Comparison of ENCODE assay signal across 19 cellular contexts in the genomic region with DNA sequence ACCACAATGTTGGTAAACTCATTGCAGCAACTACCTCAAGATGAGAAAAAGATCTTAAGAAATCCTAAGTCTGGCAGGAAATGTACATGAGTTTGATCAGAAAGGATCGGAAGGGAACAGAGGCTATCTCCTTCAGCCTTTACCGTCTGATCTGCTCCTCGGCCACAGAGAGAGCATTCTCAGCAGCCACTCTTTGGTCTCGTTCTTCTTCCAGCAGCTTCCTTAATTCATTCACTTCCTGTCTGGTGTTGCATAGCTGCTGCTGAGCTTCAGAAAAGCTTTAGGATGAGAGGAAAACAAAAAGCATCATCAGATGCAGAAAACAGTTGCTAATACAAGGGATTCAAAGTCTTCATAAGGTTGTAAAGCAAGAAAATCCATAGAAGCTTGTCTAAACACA. TPM values are rescaled to one million over a fixed set of nuclear protein-coding genes. Genes with fewer than 3 reads are reported as not detected.
DNase-seq lines count a peak whose midpoint lies in the region; ATAC-seq and TF ChIP-seq lines count a peak whose summit lies in the region.
"Had no signal": no experiment of that assay in that cellular context is flagged by ENCODE, and none has a peak within 500 bp of the region (broad histone marks: within the 10 kb centered on the region; RNA-seq: fewer than 3 reads in every experiment).

No MANE protein-coding gene starts in this region.

- intact Hi-C loops in dorsolateral prefrontal cortex (cut with DNase I), result no loop called here

- no peaks in the 10 kb centered on the region for H3K27me3 Mint-ChIP-seq in CD4-positive, CD25-positive, alpha-beta regulatory T cell
- H3K27me3 Mint-ChIP-seq: CD4-positive, alpha-beta memory T cell had no signal

- no peaks in the 10 kb centered on the region for H3K27me3 ChIP-seq in CD4-positive, CD25-positive, alpha-beta regulatory T cell (ENCODE audit: control insufficient read depth, insufficient read depth, low read length)
- no peaks in the 10 kb centered on the region for H3K27me3 ChIP-seq in dorsolateral prefrontal cortex

- peaks cover 57% of the 10 kb centered on the region for H3K36me3 Mint-ChIP-seq in CD4-positive, CD25-positive, alpha-beta regulatory T cell

- no peak overlapping the region for H3K4me3 Mint-ChIP-seq in CD4-positive, CD25-positive, alpha-beta regulatory T cell
- H3K4me3 Mint-ChIP-seq: CD4-positive, alpha-beta memory T cell had no signal

- no peaks in the 10 kb centered on the region for H3K9me3 ChIP-seq in CD4-positive, CD25-positive, alpha-beta regulatory T cell (ENCODE audit: control insufficient read depth in 2 of 2, low read length in 2 of 2)

- H3K27ac ChIP-seq in CD4-positive, CD25-positive, alpha-beta regulatory T cell (ENCODE audit: insufficient read depth, low read length, poor library complexity, severe bottlenecking), result no peak overlapping the region
- peak overlapping the region in 54 of 59 donors; percentile 3 to 87 (median 62) for H3K27ac ChIP-seq in dorsolateral prefrontal cortex

- no peaks in the 10 kb centered on the region for H3K9me3 Mint-ChIP-seq in CD4-positive, CD25-positive, alpha-beta regulatory T cell
- H3K9me3 Mint-ChIP-seq: CD4-positive, alpha-beta memory T cell had no signal

- H3K4me1 Mint-ChIP-seq in CD4-positive, CD25-positive, alpha-beta regulatory T cell, result peaks cover 0 to 10% (median 0%) of the 10 kb centered on the region in 4 donors
- H3K4me1 Mint-ChIP-seq: CD4-positive, alpha-beta memory T cell had no signal

- H3K4me3 ChIP-seq in CD4-positive, CD25-positive, alpha-beta regulatory T cell (ENCODE audit: low read depth, low read length), result no peak overlapping the region
- no peak overlapping the region for H3K4me3 ChIP-seq in dorsolateral prefrontal cortex
- H3K4me3 ChIP-seq: GM12878 had no signal

- no peak for ATAC-seq in CD4-positive, CD25-positive, alpha-beta regulatory T cell (ENCODE audit: low read depth in 2 of 2)
- ATAC-seq in HG03520 (IDR thresholded peaks at IDR 0.05; ENCODE audit: unreplicated experiment), result no peak
- ATAC-seq: GM12878 had no signal

- no peaks in the 10 kb centered on the region for H3K4me1 ChIP-seq in CD4-positive, CD25-positive, alpha-beta regulatory T cell (ENCODE audit: control insufficient read depth, insufficient read depth, low read length, poor library complexity, severe bottlenecking)

- DNase-seq in CD4-positive, CD25-positive, alpha-beta regulatory T cell, result no peak
- DNase-seq in NOMO-1 treated with DMSO at 0.1 percent for 48 hours (lab: John Stamatoyannopoulos, UW; ENCODE audit: unreplicated experiment) (peak; percentile 36), dorsolateral prefrontal cortex (no peak), pons (ENCODE audit: low spot score) (peak; percentile 42), NCI-H510A treated with DMSO at 0.1 percent for 48 hours (lab: John Stamatoyannopoulos, UW) (no peak), NCI-H2171 (lab: John Stamatoyannopoulos, UW) (no peak)
- DNase-seq: ACHN; AML-193; CD4-positive, alpha-beta memory T cell; DMS79 treated with DMSO at 0.1 percent for 48 hours; GOT3; KBM-7; NCI-H1436; NCI-H2029 treated with DMSO at 0.1 percent for 48 hours; NCI-H510A; NCI-H82; SHP77 had no signal

- H3K27ac Mint-ChIP-seq in CD4-positive, CD25-positive, alpha-beta regulatory T cell, result peak overlapping the region in 2 of 3 donors; percentile 5 to 21

- TF ChIP-seq CTCF in dorsolateral prefrontal cortex (IDR thresholded peaks at IDR 0.05 in 54 of 56, conservative IDR thresholded peaks at IDR 0.05 in 2 of 56; ENCODE audit: low read depth in 1 of 56, partially characterized antibody in 56 of 56), result no peak

- H3K36me3 ChIP-seq in CD4-positive, CD25-positive, alpha-beta regulatory T cell (ENCODE audit: control insufficient read depth, insufficient read depth, low read length), result peaks cover 71% of the 10 kb centered on the region

RNA-seq across cellular contexts. Expression of a gene that starts 6.6 kb away (rescaled TPM):
- total RNA-seq in CD4-positive, CD25-positive, alpha-beta regulatory T cell, result 345 TPM
- 100 to 1,000 TPM; 430 to 564 (median 485) TPM for polyA plus RNA-seq in CD4-positive, CD25-positive, alpha-beta regulatory T cell
- 10 to 100 TPM in 116 of 120 experiments, 1 to 10 TPM in 4; 5.5 to 70.2 (median 21.0) TPM for total RNA-seq in dorsolateral prefrontal cortex

Comparison
In these comparisons a context has a peak if more than half of its experiments do, and no peak if none do; other contexts are left out.
1. DNase-seq: peak in NOMO-1 treated with DMSO at 0.1 percent for 48 hours (single experiment) and pons (single experiment); none in CD4-positive, CD25-positive, alpha-beta regulatory T cell (0 of 3), dorsolateral prefrontal cortex (0 of 10), NCI-H510A treated with DMSO at 0.1 percent for 48 hours (single experiment) and NCI-H2171 (single experiment).